1 cellular context compared by ENCODE assay signal in the genomic region with DNA sequence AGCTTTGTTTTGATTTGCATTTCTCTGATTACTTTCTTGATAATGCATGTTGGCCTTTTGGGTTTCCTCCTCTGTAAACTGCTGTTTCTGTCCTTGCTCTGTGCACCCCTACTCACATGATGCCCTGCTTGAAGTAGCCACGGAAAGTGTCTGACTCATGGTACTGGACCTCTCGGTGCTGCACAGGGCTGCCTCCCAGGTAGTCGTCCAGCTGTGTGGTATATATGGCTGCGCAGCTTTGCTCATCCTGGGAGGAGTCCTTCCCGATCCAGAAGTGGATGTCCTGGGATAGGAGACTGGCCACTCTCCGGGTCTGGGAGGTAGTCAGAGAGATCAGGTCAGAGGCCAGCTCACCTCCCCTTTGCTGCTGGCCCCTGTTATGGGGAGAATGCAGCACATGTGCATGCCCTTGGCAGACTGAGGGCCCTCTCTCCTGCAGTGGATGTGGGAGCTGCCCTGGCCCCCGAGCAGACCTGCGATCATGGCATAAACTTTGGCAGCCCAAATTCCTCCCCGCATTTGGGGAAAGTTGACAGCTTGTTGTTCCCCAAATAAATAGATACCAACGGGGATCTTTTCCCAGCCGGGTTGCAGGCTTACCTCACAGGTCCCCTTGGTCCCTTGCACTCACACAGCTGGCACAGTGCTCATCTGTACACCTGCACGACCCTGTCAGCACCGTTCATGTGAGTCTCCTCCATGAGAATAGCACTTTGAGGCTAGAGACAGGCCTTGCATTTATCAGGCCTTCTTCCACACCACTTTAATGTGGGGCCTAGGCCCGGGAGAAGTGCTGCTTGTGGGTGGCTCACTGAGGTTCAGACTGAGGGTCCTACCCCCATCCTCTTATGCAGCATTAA.
TF ChIP-seq lines count a peak whose summit lies in the region.

No MANE protein-coding gene starts in this region.

TF ChIP-seq in GM23338, 12 proteins besides CTCF, POLR2A, EP300 and RAD21:
- no peak for TF ChIP-seq CREB1 (CRISPR knock-in tag; IDR thresholded peaks at IDR 0.05; ENCODE audit: low read depth)
- TF ChIP-seq ZNF114 (CRISPR knock-in tag; IDR thresholded peaks at IDR 0.05): no peak
- no peak for TF ChIP-seq JUNB (IDR thresholded peaks at IDR 0.05; ENCODE audit: unreplicated experiment)
- TF ChIP-seq EZH2phosphoT487 (IDR thresholded peaks at IDR 0.05; ENCODE audit: unreplicated experiment): no peak
- TF ChIP-seq EZH2 (IDR thresholded peaks at IDR 0.05; ENCODE audit: low read depth, unreplicated experiment): no peak
- TF ChIP-seq, protein P1, sequence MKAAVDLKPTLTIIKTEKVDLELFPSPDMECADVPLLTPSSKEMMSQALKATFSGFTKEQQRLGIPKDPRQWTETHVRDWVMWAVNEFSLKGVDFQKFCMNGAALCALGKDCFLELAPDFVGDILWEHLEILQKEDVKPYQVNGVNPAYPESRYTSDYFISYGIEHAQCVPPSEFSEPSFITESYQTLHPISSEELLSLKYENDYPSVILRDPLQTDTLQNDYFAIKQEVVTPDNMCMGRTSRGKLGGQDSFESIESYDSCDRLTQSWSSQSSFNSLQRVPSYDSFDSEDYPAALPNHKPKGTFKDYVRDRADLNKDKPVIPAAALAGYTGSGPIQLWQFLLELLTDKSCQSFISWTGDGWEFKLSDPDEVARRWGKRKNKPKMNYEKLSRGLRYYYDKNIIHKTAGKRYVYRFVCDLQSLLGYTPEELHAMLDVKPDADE (IDR thresholded peaks at IDR 0.05): no peak
- TF ChIP-seq POLR2AphosphoS5 (IDR thresholded peaks at IDR 0.05; ENCODE audit: low read depth): no peak
- TF ChIP-seq, protein P2, sequence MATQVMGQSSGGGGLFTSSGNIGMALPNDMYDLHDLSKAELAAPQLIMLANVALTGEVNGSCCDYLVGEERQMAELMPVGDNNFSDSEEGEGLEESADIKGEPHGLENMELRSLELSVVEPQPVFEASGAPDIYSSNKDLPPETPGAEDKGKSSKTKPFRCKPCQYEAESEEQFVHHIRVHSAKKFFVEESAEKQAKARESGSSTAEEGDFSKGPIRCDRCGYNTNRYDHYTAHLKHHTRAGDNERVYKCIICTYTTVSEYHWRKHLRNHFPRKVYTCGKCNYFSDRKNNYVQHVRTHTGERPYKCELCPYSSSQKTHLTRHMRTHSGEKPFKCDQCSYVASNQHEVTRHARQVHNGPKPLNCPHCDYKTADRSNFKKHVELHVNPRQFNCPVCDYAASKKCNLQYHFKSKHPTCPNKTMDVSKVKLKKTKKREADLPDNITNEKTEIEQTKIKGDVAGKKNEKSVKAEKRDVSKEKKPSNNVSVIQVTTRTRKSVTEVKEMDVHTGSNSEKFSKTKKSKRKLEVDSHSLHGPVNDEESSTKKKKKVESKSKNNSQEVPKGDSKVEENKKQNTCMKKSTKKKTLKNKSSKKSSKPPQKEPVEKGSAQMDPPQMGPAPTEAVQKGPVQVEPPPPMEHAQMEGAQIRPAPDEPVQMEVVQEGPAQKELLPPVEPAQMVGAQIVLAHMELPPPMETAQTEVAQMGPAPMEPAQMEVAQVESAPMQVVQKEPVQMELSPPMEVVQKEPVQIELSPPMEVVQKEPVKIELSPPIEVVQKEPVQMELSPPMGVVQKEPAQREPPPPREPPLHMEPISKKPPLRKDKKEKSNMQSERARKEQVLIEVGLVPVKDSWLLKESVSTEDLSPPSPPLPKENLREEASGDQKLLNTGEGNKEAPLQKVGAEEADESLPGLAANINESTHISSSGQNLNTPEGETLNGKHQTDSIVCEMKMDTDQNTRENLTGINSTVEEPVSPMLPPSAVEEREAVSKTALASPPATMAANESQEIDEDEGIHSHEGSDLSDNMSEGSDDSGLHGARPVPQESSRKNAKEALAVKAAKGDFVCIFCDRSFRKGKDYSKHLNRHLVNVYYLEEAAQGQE (IDR thresholded peaks at IDR 0.05; ENCODE audit: unreplicated experiment): no peak
- no peak for TF ChIP-seq STAT1 (IDR thresholded peaks at IDR 0.05; ENCODE audit: unreplicated experiment)
- no peak for TF ChIP-seq ZNF331 (CRISPR knock-in tag; IDR thresholded peaks at IDR 0.05; ENCODE audit: low read depth)
- TF ChIP-seq, protein P3, sequence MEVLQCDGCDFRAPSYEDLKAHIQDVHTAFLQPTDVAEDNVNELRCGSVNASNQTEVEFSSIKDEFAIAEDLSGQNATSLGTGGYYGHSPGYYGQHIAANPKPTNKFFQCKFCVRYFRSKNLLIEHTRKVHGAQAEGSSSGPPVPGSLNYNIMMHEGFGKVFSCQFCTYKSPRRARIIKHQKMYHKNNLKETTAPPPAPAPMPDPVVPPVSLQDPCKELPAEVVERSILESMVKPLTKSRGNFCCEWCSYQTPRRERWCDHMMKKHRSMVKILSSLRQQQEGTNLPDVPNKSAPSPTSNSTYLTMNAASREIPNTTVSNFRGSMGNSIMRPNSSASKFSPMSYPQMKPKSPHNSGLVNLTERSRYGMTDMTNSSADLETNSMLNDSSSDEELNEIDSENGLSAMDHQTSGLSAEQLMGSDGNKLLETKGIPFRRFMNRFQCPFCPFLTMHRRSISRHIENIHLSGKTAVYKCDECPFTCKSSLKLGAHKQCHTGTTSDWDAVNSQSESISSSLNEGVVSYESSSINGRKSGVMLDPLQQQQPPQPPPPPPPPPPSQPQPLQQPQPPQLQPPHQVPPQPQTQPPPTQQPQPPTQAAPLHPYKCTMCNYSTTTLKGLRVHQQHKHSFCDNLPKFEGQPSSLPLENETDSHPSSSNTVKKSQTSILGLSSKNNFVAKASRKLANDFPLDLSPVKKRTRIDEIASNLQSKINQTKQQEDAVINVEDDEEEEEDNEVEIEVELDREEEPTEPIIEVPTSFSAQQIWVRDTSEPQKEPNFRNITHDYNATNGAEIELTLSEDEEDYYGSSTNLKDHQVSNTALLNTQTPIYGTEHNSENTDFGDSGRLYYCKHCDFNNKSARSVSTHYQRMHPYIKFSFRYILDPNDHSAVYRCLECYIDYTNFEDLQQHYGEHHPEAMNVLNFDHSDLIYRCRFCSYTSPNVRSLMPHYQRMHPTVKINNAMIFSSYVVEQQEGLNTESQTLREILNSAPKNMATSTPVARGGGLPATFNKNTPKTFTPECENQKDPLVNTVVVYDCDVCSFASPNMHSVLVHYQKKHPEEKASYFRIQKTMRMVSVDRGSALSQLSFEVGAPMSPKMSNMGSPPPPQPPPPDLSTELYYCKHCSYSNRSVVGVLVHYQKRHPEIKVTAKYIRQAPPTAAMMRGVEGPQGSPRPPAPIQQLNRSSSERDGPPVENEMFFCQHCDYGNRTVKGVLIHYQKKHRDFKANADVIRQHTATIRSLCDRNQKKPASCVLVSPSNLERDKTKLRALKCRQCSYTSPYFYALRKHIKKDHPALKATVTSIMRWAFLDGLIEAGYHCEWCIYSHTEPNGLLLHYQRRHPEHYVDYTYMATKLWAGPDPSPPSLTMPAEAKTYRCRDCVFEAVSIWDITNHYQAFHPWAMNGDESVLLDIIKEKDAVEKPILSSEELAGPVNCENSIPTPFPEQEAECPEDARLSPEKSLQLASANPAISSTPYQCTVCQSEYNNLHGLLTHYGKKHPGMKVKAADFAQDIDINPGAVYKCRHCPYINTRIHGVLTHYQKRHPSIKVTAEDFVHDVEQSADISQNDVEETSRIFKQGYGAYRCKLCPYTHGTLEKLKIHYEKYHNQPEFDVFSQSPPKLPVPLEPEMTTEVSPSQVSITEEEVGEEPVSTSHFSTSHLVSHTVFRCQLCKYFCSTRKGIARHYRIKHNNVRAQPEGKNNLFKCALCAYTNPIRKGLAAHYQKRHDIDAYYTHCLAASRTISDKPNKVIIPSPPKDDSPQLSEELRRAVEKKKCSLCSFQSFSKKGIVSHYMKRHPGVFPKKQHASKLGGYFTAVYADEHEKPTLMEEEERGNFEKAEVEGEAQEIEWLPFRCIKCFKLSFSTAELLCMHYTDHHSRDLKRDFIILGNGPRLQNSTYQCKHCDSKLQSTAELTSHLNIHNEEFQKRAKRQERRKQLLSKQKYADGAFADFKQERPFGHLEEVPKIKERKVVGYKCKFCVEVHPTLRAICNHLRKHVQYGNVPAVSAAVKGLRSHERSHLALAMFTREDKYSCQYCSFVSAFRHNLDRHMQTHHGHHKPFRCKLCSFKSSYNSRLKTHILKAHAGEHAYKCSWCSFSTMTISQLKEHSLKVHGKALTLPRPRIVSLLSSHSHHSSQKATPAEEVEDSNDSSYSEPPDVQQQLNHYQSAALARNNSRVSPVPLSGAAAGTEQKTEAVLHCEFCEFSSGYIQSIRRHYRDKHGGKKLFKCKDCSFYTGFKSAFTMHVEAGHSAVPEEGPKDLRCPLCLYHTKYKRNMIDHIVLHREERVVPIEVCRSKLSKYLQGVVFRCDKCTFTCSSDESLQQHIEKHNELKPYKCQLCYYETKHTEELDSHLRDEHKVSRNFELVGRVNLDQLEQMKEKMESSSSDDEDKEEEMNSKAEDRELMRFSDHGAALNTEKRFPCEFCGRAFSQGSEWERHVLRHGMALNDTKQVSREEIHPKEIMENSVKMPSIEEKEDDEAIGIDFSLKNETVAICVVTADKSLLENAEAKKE (CRISPR knock-in tag; IDR thresholded peaks at IDR 0.05): no peak
